1 cellular context compared by ENCODE assay signal in genomic region chr5:71454913-71455312, GRCh38.
TF ChIP-seq lines count a peak whose summit lies in the region.

No MANE protein-coding gene starts in this region.

TF ChIP-seq in HepG2, 621 proteins besides CTCF, POLR2A, EP300 and RAD21 (continued from another document):
- TF ChIP-seq ZNF770 (CRISPR knock-in tag; IDR thresholded peaks at IDR 0.05), result peak; percentile 41
